In the genomic region with DNA sequence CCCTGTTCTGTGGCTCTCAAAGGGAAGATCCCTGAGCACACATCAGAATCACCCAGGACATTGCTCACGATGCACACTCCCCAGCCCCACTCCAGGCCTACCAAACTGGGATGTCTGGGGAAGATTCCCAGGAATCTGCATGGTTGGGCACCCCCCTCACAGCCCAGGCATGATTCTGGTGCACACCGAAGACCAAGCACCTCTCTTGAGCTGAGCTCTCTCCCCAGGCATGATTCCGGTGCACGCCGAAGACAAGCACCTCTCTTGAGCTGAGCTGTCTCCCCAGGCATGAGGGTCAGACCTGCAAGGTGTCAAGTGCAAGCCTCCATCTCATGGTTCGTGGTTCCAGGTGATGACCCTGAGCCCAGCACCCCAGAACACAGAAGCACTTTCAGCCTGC, we compare ENCODE assay signal across 11 cellular contexts.
DNase-seq lines count a peak whose midpoint lies in the region; ATAC-seq, FAIRE-seq and TF ChIP-seq lines count a peak whose summit lies in the region.
"Had no signal": no experiment of that assay in that cellular context is flagged by ENCODE, and none has a peak within 500 bp of the region (broad histone marks: within the 10 kb centered on the region; RNA-seq: fewer than 3 reads in every experiment).

No MANE protein-coding gene starts in this region.

- ATAC-seq in left ventricle myocardium superior (no peak), right cardiac atrium (no peak)
- ATAC-seq: effector memory CD8-positive, alpha-beta T cell had no signal

- DNase-seq in cardiac muscle cell (ENCODE audit: low read depth in 1 of 2, low spot score in 1 of 2) (no peak), left ventricle myocardium superior (no peak), right cardiac atrium (peak in 1 of 3 donors; percentile 54), uterus (no peak), HTR-8/SVneo (ENCODE audit: insufficient read length, low spot score) (no peak), middle frontal gyrus (ENCODE audit: extremely low spot score, low spot score) (no peak)
- no peak for DNase-seq in activated naive CD4-positive, alpha-beta T cell treated with Interleukin-2 at 50 U/mL for 16 hours
- DNase-seq: effector memory CD8-positive, alpha-beta T cell had no signal

- TF ChIP-seq CTCF in cardiac muscle cell (IDR thresholded peaks at IDR 0.05; ENCODE audit: low read depth, low read length), result no peak
- TF ChIP-seq CTCF in uterus (IDR thresholded peaks at IDR 0.05), result no peak

- H3K9me3 ChIP-seq in cardiac muscle cell (ENCODE audit: low read depth) (no peaks in the 10 kb centered on the region), right cardiac atrium (ENCODE audit: control insufficient read depth, low read length) (no peaks in the 10 kb centered on the region), uterus (no peaks in the 10 kb centered on the region)

- H3K27me3 ChIP-seq in cardiac muscle cell (no peaks in the 10 kb centered on the region), right cardiac atrium (ENCODE audit: control insufficient read depth, insufficient read depth) (no peaks in the 10 kb centered on the region), rectal smooth muscle tissue (ENCODE audit: control insufficient read depth, insufficient read depth, low read length) (no peaks in the 10 kb centered on the region), uterus (no peaks in the 10 kb centered on the region)

- H3K9ac ChIP-seq in rectal smooth muscle tissue (ENCODE audit: low read length), result no peak overlapping the region

- H3K4me1 ChIP-seq in cardiac muscle cell (ENCODE audit: low read depth), result peaks cover 36% of the 10 kb centered on the region
- H3K4me1 ChIP-seq in right cardiac atrium (ENCODE audit: control insufficient read depth, insufficient read depth, low read length), result peaks cover 50% of the 10 kb centered on the region
- H3K4me1 ChIP-seq in rectal smooth muscle tissue (ENCODE audit: control insufficient read depth, insufficient read depth, low read length), result peaks cover 8% of the 10 kb centered on the region
- H3K4me1 ChIP-seq in uterus, result peaks cover 4 to 21% of the 10 kb centered on the region in 2 donors

- intact Hi-C loops in left ventricle myocardium superior (cut with micrococcal nuclease) (no loop called here), right cardiac atrium (cut with DNase I) (loop anchor here in 2 of 4 donors (10.0 kb wide), 1 partner anchor 111 kb away; a partner anchor contains a TSS), uterus (cut with DNase I; ENCODE audit: low total_unique reads) (no loop called here)

- H3K4me3 ChIP-seq in cardiac muscle cell (no peak overlapping the region), right cardiac atrium (ENCODE audit: low read length) (no peak overlapping the region), rectal smooth muscle tissue (ENCODE audit: low read length) (no peak overlapping the region), uterus (no peak overlapping the region)

- no peak for TF ChIP-seq POLR2A in uterus (IDR thresholded peaks at IDR 0.05)

- 89% methylated on average over 6 of the region's 6 CpGs for WGBS in right cardiac atrium

- no peaks in the 10 kb centered on the region for H3K36me3 ChIP-seq in cardiac muscle cell
- no peaks in the 10 kb centered on the region for H3K36me3 ChIP-seq in rectal smooth muscle tissue (ENCODE audit: control insufficient read depth, insufficient read depth, low read length)
- H3K36me3 ChIP-seq in uterus, result no peaks in the 10 kb centered on the region

- no peak for FAIRE-seq in HTR-8/SVneo (lab: Jason Lieb, UNC)
- FAIRE-seq: islet of Langerhans, urothelium cell line had no signal

- peak overlapping the region; percentile 97 for H3K27ac ChIP-seq in cardiac muscle cell
- peak overlapping the region; percentile 80 for H3K27ac ChIP-seq in right cardiac atrium (ENCODE audit: low read length)
- peak overlapping the region; percentile 53 for H3K27ac ChIP-seq in rectal smooth muscle tissue (ENCODE audit: low read depth, low read length)
- H3K27ac ChIP-seq in uterus, result peak overlapping the region; percentile 90 to 96
